In genomic region chr22:28628766-28629165, GRCh38 we compare ENCODE assay signal across 19 cellular contexts.
"Had no signal": no experiment of that assay in that cellular context is flagged by ENCODE, and none has a peak within 500 bp of the region (broad histone marks: within the 10 kb centered on the region; RNA-seq: fewer than 3 reads in every experiment).

No MANE protein-coding gene starts in this region.

- H3K27ac Mint-ChIP-seq: dendritic cell treated with granulocyte-macrophage colony-stimulating factor and Interleukin-4, amounts not matched to agents 40 ng/mL and 50 ng/mL, for 4 days; immature natural killer cell; natural killer cell treated with Interleukin-12 subunit alpha and Interleukin-12 subunit beta and Interleukin-15 and Interleukin-18, amount 100 ng/mL, for 72 hours; stimulated activated naive B cell treated with anti-CD40 and anti-IgM and Interleukin-4, amounts not matched to agents 10 μg/mL and 1 μg/mL and 100 μg/mL, for 72 hours; type B pancreatic cell had no signal

- DNase-seq: esophagus squamous epithelium; immature natural killer cell; kidney; left cardiac atrium; left ventricle myocardium inferior; mesenchymal stem cell; midbrain; spleen; stimulated activated CD4-positive, alpha-beta T cell treated with anti-CD3 and anti-CD28 coated beads, Interleukin-15, amount 100 ng/mL, for 24 hours; stimulated activated CD4-positive, alpha-beta T cell treated with anti-CD3 and anti-CD28 coated beads, Interleukin-1b, Interleukin-23, amount 100 ng/mL, for 48 hours; stimulated activated CD4-positive, alpha-beta T cell treated with anti-CD3 and anti-CD28 coated beads, Interleukin-4, amount 100 ng/mL, for 24 hours; stimulated activated naive B cell treated with anti-CD40 and anti-IgM and Interleukin-4, amounts not matched to agents 10 μg/mL and 1 μg/mL and 100 μg/mL, for 72 hours had no signal

- H3K27ac ChIP-seq: esophagus squamous epithelium, gastroesophageal sphincter, left ventricle myocardium inferior, spleen had no signal

- H3K4me1 Mint-ChIP-seq: immature natural killer cell; stimulated activated naive B cell treated with anti-CD40 and anti-IgM and Interleukin-4, amounts not matched to agents 10 μg/mL and 1 μg/mL and 100 μg/mL, for 72 hours had no signal

- ATAC-seq: gastroesophageal sphincter; left cardiac atrium; natural killer cell treated with Interleukin-12 subunit alpha and Interleukin-12 subunit beta and Interleukin-15 and Interleukin-18, amount 100 ng/mL, for 72 hours; sciatic nerve; stimulated activated naive B cell treated with anti-CD40 and anti-IgM and Interleukin-4, amounts not matched to agents 10 μg/mL and 1 μg/mL and 100 μg/mL, for 72 hours had no signal

- H3K9me3 Mint-ChIP-seq: dendritic cell treated with granulocyte-macrophage colony-stimulating factor and Interleukin-4, amounts not matched to agents 40 ng/mL and 50 ng/mL, for 4 days; immature natural killer cell; natural killer cell treated with Interleukin-12 subunit alpha and Interleukin-12 subunit beta and Interleukin-15 and Interleukin-18, amount 100 ng/mL, for 72 hours; stimulated activated naive B cell treated with anti-CD40 and anti-IgM and Interleukin-4, amounts not matched to agents 10 μg/mL and 1 μg/mL and 100 μg/mL, for 72 hours; type B pancreatic cell had no signal

- H3K27me3 Mint-ChIP-seq: type B pancreatic cell had no signal

- H3K36me3 ChIP-seq: esophagus squamous epithelium, left ventricle myocardium inferior, spleen had no signal

- H3K4me3 Mint-ChIP-seq: dendritic cell treated with granulocyte-macrophage colony-stimulating factor and Interleukin-4, amounts not matched to agents 40 ng/mL and 50 ng/mL, for 4 days; immature natural killer cell; natural killer cell treated with Interleukin-12 subunit alpha and Interleukin-12 subunit beta and Interleukin-15 and Interleukin-18, amount 100 ng/mL, for 72 hours; stimulated activated naive B cell treated with anti-CD40 and anti-IgM and Interleukin-4, amounts not matched to agents 10 μg/mL and 1 μg/mL and 100 μg/mL, for 72 hours; type B pancreatic cell had no signal

- H3K9me3 ChIP-seq: esophagus squamous epithelium, gastroesophageal sphincter, left ventricle myocardium inferior, spleen had no signal

- H3K4me1 ChIP-seq: esophagus squamous epithelium, gastroesophageal sphincter, spleen had no signal

- H3K36me3 Mint-ChIP-seq: immature natural killer cell; natural killer cell treated with Interleukin-12 subunit alpha and Interleukin-12 subunit beta and Interleukin-15 and Interleukin-18, amount 100 ng/mL, for 72 hours; stimulated activated naive B cell treated with anti-CD40 and anti-IgM and Interleukin-4, amounts not matched to agents 10 μg/mL and 1 μg/mL and 100 μg/mL, for 72 hours had no signal

- H3K4me3 ChIP-seq: esophagus squamous epithelium, gastroesophageal sphincter, left ventricle myocardium inferior, lung, spleen had no signal

- H3K27me3 ChIP-seq: esophagus squamous epithelium, gastroesophageal sphincter, spleen had no signal

- FAIRE-seq: kidney, urothelium cell line had no signal
